12 cellular contexts compared by ENCODE assay signal in genomic region chr11:128480665-128481064, GRCh38.
DNase-seq lines count a peak whose midpoint lies in the region; ATAC-seq and TF ChIP-seq lines count a peak whose summit lies in the region.
"Had no signal": no experiment of that assay in that cellular context is flagged by ENCODE, and none has a peak within 500 bp of the region (broad histone marks: within the 10 kb centered on the region; RNA-seq: fewer than 3 reads in every experiment).

No MANE protein-coding gene starts in this region.

- H3K36me3 ChIP-seq in CD8-positive, alpha-beta T cell (ENCODE audit: insufficient read depth, low read length), result peaks cover 76% of the 10 kb centered on the region
- peaks cover 91% of the 10 kb centered on the region for H3K36me3 ChIP-seq in skeletal muscle satellite cell (ENCODE audit: insufficient read depth, low read length)

- peak overlapping the region; percentile 8 for H3K4me3 ChIP-seq in CD8-positive, alpha-beta T cell (ENCODE audit: low read depth, low read length)
- H3K4me3 ChIP-seq in skeletal muscle satellite cell (ENCODE audit: low read length), result no peak overlapping the region
- H3K4me3 ChIP-seq: SJSA1 had no signal

- intact Hi-C loops in CD8-positive, alpha-beta T cell (cut with DNase I, micrococcal nuclease), result no loop called here
- intact Hi-C loops in Right ventricle myocardium superior (cut with DNase I), result no loop called here

- H3K27me3 ChIP-seq in CD8-positive, alpha-beta T cell (ENCODE audit: insufficient read depth, low read length), result no peaks in the 10 kb centered on the region
- no peaks in the 10 kb centered on the region for H3K27me3 ChIP-seq in skeletal muscle satellite cell (ENCODE audit: control insufficient read depth, insufficient read depth, low read length)
- H3K27me3 ChIP-seq: SJSA1 had no signal

- no peaks in the 10 kb centered on the region for H3K27me3 Mint-ChIP-seq in CD8-positive, alpha-beta T cell (ENCODE audit: low read depth)
- no peaks in the 10 kb centered on the region for H3K27me3 Mint-ChIP-seq in T-helper 17 cell

- no peak for TF ChIP-seq CTCF in CD8-positive, alpha-beta T cell (IDR thresholded peaks at IDR 0.05)

- H3K27ac ChIP-seq in CD8-positive, alpha-beta T cell (ENCODE audit: low read depth, low read length), result peak overlapping the region; percentile 42
- H3K27ac ChIP-seq: SJSA1 had no signal

- peak overlapping the region; percentile 99 for H3K27ac Mint-ChIP-seq in CD8-positive, alpha-beta T cell
- H3K27ac Mint-ChIP-seq in T-helper 17 cell, result peak overlapping the region; percentile 100

- peaks cover 96% of the 10 kb centered on the region for H3K36me3 Mint-ChIP-seq in CD8-positive, alpha-beta T cell
- peaks cover 36% of the 10 kb centered on the region for H3K36me3 Mint-ChIP-seq in T-helper 17 cell (ENCODE audit: low read depth)

- CTCF ChIA-PET in CD8-positive, alpha-beta T cell (lab: Charles Lee), result interaction anchor here (1.3 to 2.6 kb wide), 7 partner anchors 22 to 190 kb away, joined by 3 to 13 read pairs (median 5); no protein-coding TSS in a partner anchor

- POLR2A ChIA-PET in CD8-positive, alpha-beta T cell (lab: Charles Lee), result interaction anchor here (0.7 to 10.5 kb wide), 12 partner anchors 10 to 215 kb away, joined by 3 to 107 read pairs (median 4); no protein-coding TSS in a partner anchor

- H3K4me3 Mint-ChIP-seq in CD8-positive, alpha-beta T cell, result peak overlapping the region; percentile 72
- H3K4me3 Mint-ChIP-seq in T-helper 17 cell, result peak overlapping the region; percentile 89

- peaks cover 99% of the 10 kb centered on the region for H3K4me1 ChIP-seq in CD8-positive, alpha-beta T cell (ENCODE audit: insufficient read depth, low read length)
- peaks cover 57% of the 10 kb centered on the region for H3K4me1 ChIP-seq in skeletal muscle satellite cell (ENCODE audit: control insufficient read depth, insufficient read depth, low read length)

- H3K9me3 ChIP-seq in CD8-positive, alpha-beta T cell (ENCODE audit: low read length), result no peaks in the 10 kb centered on the region
- H3K9me3 ChIP-seq in T-helper 17 cell (ENCODE audit: control insufficient read depth, low read length, poor library complexity, severe bottlenecking) (no peaks in the 10 kb centered on the region), skeletal muscle satellite cell (replicated peaks; ENCODE audit: low read length) (no peaks in the 10 kb centered on the region)
- H3K9me3 ChIP-seq: SJSA1 had no signal

- H3K9ac ChIP-seq in skeletal muscle satellite cell (ENCODE audit: low read depth, low read length), result peak overlapping the region; percentile 61

- no peaks in the 10 kb centered on the region for H3K9me3 Mint-ChIP-seq in CD8-positive, alpha-beta T cell

- no peak for DNase-seq in CD8-positive, alpha-beta T cell
- DNase-seq in T-helper 17 cell (no peak), Right ventricle myocardium superior (no peak), NCI-H510A treated with DMSO at 0.1 percent for 48 hours (lab: John Stamatoyannopoulos, UW) (no peak), NCI-H524 treated with DMSO at 0.1 percent for 48 hours (lab: John Stamatoyannopoulos, UW) (no peak), SIG-M5 treated with dmso at 0.1 percent for 504 hours (lab: John Stamatoyannopoulos, UW; ENCODE audit: unreplicated experiment) (no peak)
- DNase-seq: foreskin melanocyte; mesendoderm; stimulated activated CD4-positive, alpha-beta T cell treated with anti-CD3 and anti-CD28 coated beads, Interleukin-12 subunit alpha, Interleukin-12 subunit beta, amount 100 ng/mL, for 4 hours had no signal

- H3K4me1 Mint-ChIP-seq in CD8-positive, alpha-beta T cell (ENCODE audit: low read depth), result peaks cover 98% of the 10 kb centered on the region
- peaks cover 89% of the 10 kb centered on the region for H3K4me1 Mint-ChIP-seq in T-helper 17 cell

- H3K4me2 ChIP-seq in skeletal muscle satellite cell (ENCODE audit: low read length), result peak overlapping the region; percentile 20

- ATAC-seq in CD8-positive, alpha-beta T cell, result no peak
- ATAC-seq in T-helper 17 cell (no peak), Right ventricle myocardium superior (ENCODE audit: poor library complexity) (peak; percentile 47), GM18511 (IDR thresholded peaks at IDR 0.05; ENCODE audit: unreplicated experiment) (no peak)
